ENCODE assay signal across 11 cellular contexts in the genomic region with DNA sequence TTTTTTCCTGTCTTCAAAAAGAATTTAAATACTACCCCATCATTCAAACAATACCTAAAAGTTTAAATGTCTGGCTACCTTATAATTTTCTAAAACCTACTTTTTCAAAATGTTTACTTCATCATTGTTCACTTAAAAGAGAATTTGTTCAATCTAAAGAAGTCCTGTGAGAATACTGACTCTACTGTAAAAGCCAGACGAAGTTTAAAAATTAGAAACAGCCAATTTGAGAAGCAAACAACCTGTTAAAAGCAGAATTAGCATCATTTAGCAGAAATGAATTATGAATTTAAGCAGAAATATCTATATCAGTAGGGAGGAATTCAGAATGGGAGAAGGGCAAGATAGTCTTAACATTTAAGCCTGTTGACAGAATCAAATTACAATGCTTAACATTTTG. TPM values are rescaled to one million over a fixed set of nuclear protein-coding genes. Genes with fewer than 3 reads are reported as not detected.
DNase-seq lines count a peak whose midpoint lies in the region; ATAC-seq and TF ChIP-seq lines count a peak whose summit lies in the region.
"Had no signal": no experiment of that assay in that cellular context is flagged by ENCODE, and none has a peak within 500 bp of the region (broad histone marks: within the 10 kb centered on the region; RNA-seq: fewer than 3 reads in every experiment).

No MANE protein-coding gene starts in this region.

- H3K27me3 ChIP-seq in Karpas-422 (ENCODE audit: low read length) (no peaks in the 10 kb centered on the region), ectodermal cell (ENCODE audit: control insufficient read depth, insufficient read depth, low read length, poor library complexity, severe bottlenecking) (no peaks in the 10 kb centered on the region)
- H3K27me3 ChIP-seq: upper lobe of right lung had no signal

- H3K9me2 ChIP-seq in Karpas-422 (replicated peaks; ENCODE audit: insufficient read depth, low read length), result no peaks in the 10 kb centered on the region

- H3K4me3 Mint-ChIP-seq in T-helper 2 cell treated with Interferon-gamma antibody and Interleukin-4, amounts not matched to agents 5 μg/mL and 100 μg/mL, for 36 hours, result no peak overlapping the region

- H3K27me3 Mint-ChIP-seq in T-helper 2 cell treated with Interferon-gamma antibody and Interleukin-4, amounts not matched to agents 5 μg/mL and 100 μg/mL, for 36 hours (ENCODE audit: low read depth), result no peaks in the 10 kb centered on the region

- no peak for TF ChIP-seq CTCF in mucosa of descending colon (IDR thresholded peaks at IDR 0.05)

- peaks cover 31% of the 10 kb centered on the region for H3K36me3 Mint-ChIP-seq in T-helper 2 cell treated with Interferon-gamma antibody and Interleukin-4, amounts not matched to agents 5 μg/mL and 100 μg/mL, for 36 hours (ENCODE audit: low read depth)

- ATAC-seq in HG03039 (IDR thresholded peaks at IDR 0.05; ENCODE audit: unreplicated experiment) (no peak), mucosa of descending colon (no peak), HG03469 (IDR thresholded peaks at IDR 0.05; ENCODE audit: unreplicated experiment) (no peak)
- ATAC-seq: upper lobe of right lung had no signal

- 75% methylated on average over 1 of the region's 1 CpG; no CpG with 5 or more reads in 1 of the 2 experiments for WGBS in ectodermal cell, 2 experiments

- H3K27ac ChIP-seq in Karpas-422 (ENCODE audit: low read length) (peak overlapping the region; percentile 58), ectodermal cell (ENCODE audit: insufficient read depth, low read depth, low read length, poor library complexity, severe bottlenecking) (no peak overlapping the region)
- H3K27ac ChIP-seq: upper lobe of right lung had no signal

- H3K4me1 ChIP-seq in Karpas-422 (ENCODE audit: low read length) (peaks cover 50% of the 10 kb centered on the region), ectodermal cell (ENCODE audit: control insufficient read depth, insufficient read depth, low read length) (peaks cover 11% of the 10 kb centered on the region), mucosa of descending colon (ENCODE audit: low read depth) (peaks cover 9% of the 10 kb centered on the region)

- peaks cover 91% of the 10 kb centered on the region for H3K79me2 ChIP-seq in Karpas-422 (ENCODE audit: low read length)

- H3K4me3 ChIP-seq in Karpas-422 (ENCODE audit: low read length), result peak overlapping the region; percentile 92
- H3K4me3 ChIP-seq in ectodermal cell (ENCODE audit: insufficient read depth, low read depth, low read length), result peak overlapping the region; percentile 70
- peak overlapping the region; percentile 61 for H3K4me3 ChIP-seq in skeletal muscle cell (ENCODE audit: low read depth, low read length)
- H3K4me3 ChIP-seq in mucosa of descending colon, result no peak overlapping the region

- peaks cover 18% of the 10 kb centered on the region; the same call in 1 of the 2 replicates for H3K36me3 ChIP-seq in Karpas-422 (ENCODE audit: insufficient read depth, low read length)
- no peaks in the 10 kb centered on the region for H3K36me3 ChIP-seq in ectodermal cell (ENCODE audit: control insufficient read depth, insufficient read depth, low read length)
- peaks cover 6% of the 10 kb centered on the region for H3K36me3 ChIP-seq in mucosa of descending colon (ENCODE audit: low read depth)
- H3K36me3 ChIP-seq: upper lobe of right lung had no signal

- H3K9me3 Mint-ChIP-seq in T-helper 2 cell treated with Interferon-gamma antibody and Interleukin-4, amounts not matched to agents 5 μg/mL and 100 μg/mL, for 36 hours, result no peaks in the 10 kb centered on the region

- H3K4me2 ChIP-seq in Karpas-422 (ENCODE audit: low read depth, low read length, poor library complexity, severe bottlenecking), result peak overlapping the region; percentile 77

- no peak for DNase-seq in T-helper 2 cell treated with Interferon-gamma antibody and Interleukin-4, amounts not matched to agents 5 μg/mL and 100 μg/mL, for 36 hours (ENCODE audit: low spot score)
- DNase-seq in T-helper 2 cell, result no peak
- no peak for DNase-seq in Karpas-422
- no peak for DNase-seq in skeletal muscle cell (ENCODE audit: low read depth)
- no peak for DNase-seq in mucosa of descending colon
- DNase-seq: activated T-cell treated with anti-CD3 and anti-CD28 coated beads, Interleukin-2, amount 50 U/mL, for 48 hours; head of caudate nucleus; upper lobe of right lung had no signal

- intact Hi-C loops in mucosa of descending colon (cut with DNase I, micrococcal nuclease), result no loop called here

- peak overlapping the region; percentile 92 for H3K9ac ChIP-seq in Karpas-422 (ENCODE audit: low read length)

- H2AFZ ChIP-seq in Karpas-422 (ENCODE audit: low read length), result no peak overlapping the region

- H4K20me1 ChIP-seq in Karpas-422 (ENCODE audit: insufficient read depth, low read depth, low read length), result no peaks in the 10 kb centered on the region

- H3K9me3 ChIP-seq in Karpas-422 (ENCODE audit: low read length) (no peaks in the 10 kb centered on the region), ectodermal cell (ENCODE audit: control insufficient read depth, low read length) (no peaks in the 10 kb centered on the region), mucosa of descending colon (no peaks in the 10 kb centered on the region)
- H3K9me3 ChIP-seq: upper lobe of right lung had no signal

- H3K4me1 Mint-ChIP-seq in T-helper 2 cell treated with Interferon-gamma antibody and Interleukin-4, amounts not matched to agents 5 μg/mL and 100 μg/mL, for 36 hours (ENCODE audit: low read depth), result peaks cover 41% of the 10 kb centered on the region

- peak overlapping the region; percentile 66 for H3K27ac Mint-ChIP-seq in T-helper 2 cell treated with Interferon-gamma antibody and Interleukin-4, amounts not matched to agents 5 μg/mL and 100 μg/mL, for 36 hours

RNA-seq across cellular contexts. Expression of a gene that starts 2.1 kb away (rescaled TPM):
- 25.6 and 42.0 TPM in 2 replicates for total RNA-seq in Karpas-422 (2014; rRNA removed; shearing (Covaris generic); ENCODE audit: low replicate concordance)
- polyA plus RNA-seq in ectodermal cell (2013, experiment 1 of 4), result 123 TPM
- polyA plus RNA-seq in ectodermal cell (2013, experiment 2 of 4), result 131 TPM
- polyA plus RNA-seq in ectodermal cell (2013, experiment 3 of 4), result 112 TPM
- 117 TPM for polyA plus RNA-seq in ectodermal cell (2013, experiment 4 of 4)
- total RNA-seq in mucosa of descending colon, result 10 to 100 TPM; 15.7 to 30.0 (median 27.0) TPM

RNA-seq across cellular contexts. Expression of a gene that starts 2.6 kb away (rescaled TPM):
- 11.6 and 15.2 TPM in 2 replicates for total RNA-seq in Karpas-422 (2014; rRNA removed; shearing (Covaris generic); ENCODE audit: low replicate concordance)
- polyA plus RNA-seq in ectodermal cell (2013, experiment 1 of 4), result 55.4 TPM
- polyA plus RNA-seq in ectodermal cell (2013, experiment 2 of 4), result 55.7 TPM
- 59.8 TPM for polyA plus RNA-seq in ectodermal cell (2013, experiment 3 of 4)
- 62.4 TPM for polyA plus RNA-seq in ectodermal cell (2013, experiment 4 of 4)
- total RNA-seq in mucosa of descending colon, result 10 to 100 TPM in 1 of 3 donors, 1 to 10 TPM in 2; 2.0 to 17.3 (median 3.5) TPM

RNA-seq across cellular contexts. Expression of a gene that starts 46.2 kb away (rescaled TPM):
- 30.1 and 36.2 TPM in 2 replicates for total RNA-seq in Karpas-422 (2014; rRNA removed; shearing (Covaris generic); ENCODE audit: low replicate concordance)
- 61.9 TPM for polyA plus RNA-seq in ectodermal cell (2013, experiment 1 of 4)
- 59.5 TPM for polyA plus RNA-seq in ectodermal cell (2013, experiment 2 of 4)
- polyA plus RNA-seq in ectodermal cell (2013, experiment 3 of 4), result 47.8 TPM
- 47.2 TPM for polyA plus RNA-seq in ectodermal cell (2013, experiment 4 of 4)
- 10 to 100 TPM; 11.4 to 24.6 (median 14.5) TPM for total RNA-seq in mucosa of descending colon

RNA-seq across cellular contexts. Expression of a gene that starts 56.9 kb away (rescaled TPM):
- 17.4 and 18.3 TPM in 2 replicates for total RNA-seq in Karpas-422 (2014; rRNA removed; shearing (Covaris generic); ENCODE audit: low replicate concordance)
- 25.8 TPM for polyA plus RNA-seq in ectodermal cell (2013, experiment 1 of 4)
- polyA plus RNA-seq in ectodermal cell (2013, experiment 2 of 4), result 27.5 TPM
- polyA plus RNA-seq in ectodermal cell (2013, experiment 3 of 4), result 22.5 TPM
- 24.1 TPM for polyA plus RNA-seq in ectodermal cell (2013, experiment 4 of 4)
- total RNA-seq in mucosa of descending colon, result 10 to 100 TPM in 1 of 3 donors, 1 to 10 TPM in 2; 8.6 to 11.1 (median 9.0) TPM
